In genomic region chr5:176171171-176171760, GRCh38 we compare ENCODE assay signal across 29 cellular contexts.
"Had no signal": no experiment of that assay in that cellular context is flagged by ENCODE, and none has a peak within 500 bp of the region (broad histone marks: within the 10 kb centered on the region; RNA-seq: fewer than 3 reads in every experiment).

No MANE protein-coding gene starts in this region.

- H3K36me3 ChIP-seq: Peyer's patch had no signal

- DNase-seq: activated B cell treated with CpG ODN at 0.5 μM for 24 hours; activated CD4-positive, alpha-beta memory T cell treated with anti-CD3 and anti-CD28 coated beads, Interleukin-2, amount 10 ng/mL, durations not matched to agents 7 days and 5 days; activated CD4-positive, alpha-beta T cell treated with anti-CD3 and anti-CD28 coated beads for 1 hour; activated CD4-positive, alpha-beta T cell treated with anti-CD3 and anti-CD28 coated beads for 48 hours; activated CD8-positive, alpha-beta memory T cell treated with anti-CD3 and anti-CD28 coated beads, Interleukin-2, amount 50 U/mL, for 4 hours; activated effector memory CD4-positive, alpha-beta T cell treated with Interleukin-2 at 50 U/mL for 16 hours; activated naive CD4-positive, alpha-beta T cell treated with anti-CD3 and anti-CD28 coated beads, Interleukin-2, amount 10 ng/mL, durations not matched to agents 7 days and 5 days; activated naive CD8-positive, alpha-beta T cell treated with anti-CD3 and anti-CD28 coated beads, Interleukin-2, amount 50 U/mL, for 24 hours; activated T-cell treated with anti-CD3 and anti-CD28 coated beads, Interleukin-2, amount 50 U/mL, for 48 hours; cerebellar nuclear complex; NCI-H1092 treated with DMSO at 0.1 percent for 48 hours; NCI-H1417; NCI-H146; NCI-H187; NCI-H2029 treated with DMSO at 0.1 percent for 48 hours; NCI-H2107; NCI-H2171 treated with DMSO at 0.1 percent for 48 hours; NCI-H2227 treated with DMSO at 0.1 percent for 48 hours; NCI-H446; NCI-H510A treated with DMSO at 0.1 percent for 48 hours; NCI-H526 treated with DMSO at 0.1 percent for 48 hours; NCI-H774; Peyer's patch; RPMI8226; SIG-M5; T-cell; T-helper 9 cell had no signal

- H3K27ac ChIP-seq: Peyer's patch, VCaP had no signal

- H3K27me3 ChIP-seq: Peyer's patch had no signal

- ATAC-seq: activated naive CD8-positive, alpha-beta T cell treated with anti-CD3 and anti-CD28 coated beads, Interleukin-2, amount 50 U/mL, for 24 hours; SK-N-SH treated with all-trans-retinoic acid at 6 μM for 48 hours; T-cell had no signal

- H3K4me1 ChIP-seq: Peyer's patch had no signal

- H3K9me3 ChIP-seq: Peyer's patch had no signal

- H3K4me3 ChIP-seq: Peyer's patch had no signal
